ENCODE assay signal across 23 cellular contexts in the genomic region with DNA sequence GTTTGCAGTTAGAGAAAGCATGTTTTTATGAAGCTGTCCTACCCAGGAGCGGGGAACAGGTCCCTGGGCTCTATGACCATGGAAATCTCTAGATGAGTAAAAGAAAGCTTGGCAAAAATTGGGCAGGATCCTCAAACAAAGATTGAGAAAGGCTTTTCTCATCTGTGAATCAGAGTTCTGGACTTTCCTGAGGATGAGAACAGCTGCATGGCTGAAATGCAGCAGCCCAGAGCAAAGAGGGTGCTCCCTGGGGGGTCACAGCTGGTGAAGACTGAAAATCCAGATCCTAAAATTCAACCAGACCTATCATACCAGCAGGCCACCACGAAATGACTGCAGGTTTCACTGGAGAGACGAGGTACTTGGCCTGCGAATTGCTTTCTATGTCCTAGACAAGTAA.
"Had no signal": no experiment of that assay in that cellular context is flagged by ENCODE, and none has a peak within 500 bp of the region (broad histone marks: within the 10 kb centered on the region; RNA-seq: fewer than 3 reads in every experiment).

No MANE protein-coding gene starts in this region.

- ATAC-seq: activated CD4-positive, alpha-beta T cell treated with anti-CD3 and anti-CD28 coated beads for 36 hours; esophagus mucosa; mucosa of descending colon; naive thymus-derived CD4-positive, alpha-beta T cell; sciatic nerve; upper lobe of right lung had no signal

- H3K4me3 ChIP-seq: breast epithelium, mucosa of descending colon, spleen, thyroid gland, upper lobe of right lung had no signal

- DNase-seq: activated B cell treated with CpG ODN at 0.5 μM for 24 hours; activated CD4-positive, alpha-beta memory T cell treated with anti-CD3 and anti-CD28 coated beads for 36 hours; activated CD4-positive, alpha-beta T cell treated with anti-CD3 and anti-CD28 coated beads for 36 hours; activated naive CD4-positive, alpha-beta T cell treated with Interleukin-2 at 50 U/mL for 16 hours; activated naive CD8-positive, alpha-beta T cell treated with anti-CD3 and anti-CD28 coated beads for 36 hours; activated T-cell treated with anti-CD3 and anti-CD28 coated beads, Interleukin-2, amount 50 U/mL, for 48 hours; amniotic stem cell; effector memory CD4-positive, alpha-beta T cell; hippocampal formation; mucosa of descending colon; naive thymus-derived CD4-positive, alpha-beta T cell; occipital lobe; posterior cingulate gyrus; spleen; stimulated activated CD4-positive, alpha-beta T cell treated with anti-CD3 and anti-CD28 coated beads, Interleukin-4, amount 100 ng/mL, for 1 hour; stimulated activated naive CD4-positive, alpha-beta T cell treated with Interleukin-2 at 50 U/mL for 16 hours; T-helper 1 cell; T-helper 9 cell; thyroid gland; upper lobe of right lung had no signal
